1 cellular context compared by ENCODE assay signal in genomic region chr21:42880352-42880751, GRCh38.
TF ChIP-seq lines count a peak whose summit lies in the region.

No MANE protein-coding gene starts in this region.

TF ChIP-seq in HepG2, 621 proteins besides CTCF, POLR2A, EP300 and RAD21:
- TF ChIP-seq NR2F6 (IDR thresholded peaks at IDR 0.05) = no peak
- no peak for TF ChIP-seq NR2F6 (CRISPR knock-in tag; IDR thresholded peaks at IDR 0.05)
- no peak for TF ChIP-seq ZNF30 (CRISPR knock-in tag; IDR thresholded peaks at IDR 0.05)
- no peak for TF ChIP-seq REST (IDR thresholded peaks at IDR 0.05; ENCODE audit: borderline replicate concordance in 1 of 2, low read depth in 1 of 2, low read length in 2 of 2)
- TF ChIP-seq KIAA2018 (CRISPR knock-in tag; IDR thresholded peaks at IDR 0.05; ENCODE audit: borderline replicate concordance) = no peak
- TF ChIP-seq LRRFIP1 (CRISPR knock-in tag; conservative IDR thresholded peaks at IDR 0.05) = no peak
- no peak for TF ChIP-seq HIVEP1 (CRISPR knock-in tag; IDR thresholded peaks at IDR 0.05)
- no peak for TF ChIP-seq ELF4 (CRISPR knock-in tag; IDR thresholded peaks at IDR 0.05; ENCODE audit: borderline replicate concordance)
- no peak for TF ChIP-seq ZNF512B (CRISPR knock-in tag; IDR thresholded peaks at IDR 0.05; ENCODE audit: borderline replicate concordance)
- TF ChIP-seq RNF219 (CRISPR knock-in tag; IDR thresholded peaks at IDR 0.05) = no peak
- TF ChIP-seq MATR3 (CRISPR knock-in tag; IDR thresholded peaks at IDR 0.05) = no peak
- TF ChIP-seq ZFP37 (CRISPR knock-in tag; IDR thresholded peaks at IDR 0.05; ENCODE audit: borderline replicate concordance) = no peak
- TF ChIP-seq ZNF556 (CRISPR knock-in tag; IDR thresholded peaks at IDR 0.05; ENCODE audit: borderline replicate concordance) = no peak
- no peak for TF ChIP-seq PRPF4 (IDR thresholded peaks at IDR 0.05; ENCODE audit: low read depth, low read length, poor library complexity, severe bottlenecking)
- no peak for TF ChIP-seq ZNF615 (CRISPR knock-in tag; IDR thresholded peaks at IDR 0.05; ENCODE audit: borderline replicate concordance)
- no peak for TF ChIP-seq ZUFSP (CRISPR knock-in tag; IDR thresholded peaks at IDR 0.05; ENCODE audit: borderline replicate concordance)
- no peak for TF ChIP-seq CEBPG (CRISPR knock-in tag; IDR thresholded peaks at IDR 0.05)
- TF ChIP-seq SIX1 (CRISPR knock-in tag; IDR thresholded peaks at IDR 0.05; ENCODE audit: borderline replicate concordance) = no peak
